9 cellular contexts compared by ENCODE assay signal in the genomic region with DNA sequence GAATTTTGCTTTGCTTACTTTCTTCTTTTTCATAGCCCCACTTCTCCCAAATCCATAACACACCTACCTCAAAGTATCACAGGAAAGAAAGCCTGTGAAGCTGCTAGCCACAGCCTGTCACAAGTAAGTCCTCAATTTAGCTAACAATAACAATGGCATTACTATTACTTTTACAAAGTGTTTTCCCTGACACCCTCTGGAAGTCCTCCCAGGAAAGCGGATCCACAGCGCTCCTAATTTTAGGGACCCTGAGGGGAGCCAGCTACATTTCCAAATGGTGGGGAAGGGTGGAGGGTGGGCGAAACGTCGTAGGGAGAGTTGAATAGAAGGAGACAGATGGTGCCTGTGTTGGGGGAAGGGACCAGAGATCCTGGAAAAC. TPM values are rescaled to one million over a fixed set of nuclear protein-coding genes. Genes with fewer than 3 reads are reported as not detected.
DNase-seq lines count a peak whose midpoint lies in the region; ATAC-seq, FAIRE-seq and TF ChIP-seq lines count a peak whose summit lies in the region.
"Had no signal": no experiment of that assay in that cellular context is flagged by ENCODE, and none has a peak within 500 bp of the region (broad histone marks: within the 10 kb centered on the region; RNA-seq: fewer than 3 reads in every experiment).

No MANE protein-coding gene starts in this region.

- H3K27me3 Mint-ChIP-seq in activated T-cell treated with anti-CD3 and anti-CD28 coated beads, Interleukin-2, amount 50 U/mL, for 24 hours, result peaks cover 39% of the 10 kb centered on the region
- peaks cover 52% of the 10 kb centered on the region for H3K27me3 Mint-ChIP-seq in activated naive CD8-positive, alpha-beta T cell treated with anti-CD3 and anti-CD28 coated beads, Interleukin-2, amount 50 U/mL, for 24 hours

- TF ChIP-seq CTCF in kidney (IDR thresholded peaks at IDR 0.05; ENCODE audit: borderline replicate concordance, extremely low read depth, insufficient read depth) (no peak), suprapubic skin (IDR thresholded peaks at IDR 0.05) (no peak)

- no peak for TF ChIP-seq EP300 in suprapubic skin (IDR thresholded peaks at IDR 0.05)

- H3K36me3 Mint-ChIP-seq in activated T-cell treated with anti-CD3 and anti-CD28 coated beads, Interleukin-2, amount 50 U/mL, for 24 hours (ENCODE audit: low read depth), result no peaks in the 10 kb centered on the region
- H3K36me3 Mint-ChIP-seq in activated naive CD8-positive, alpha-beta T cell treated with anti-CD3 and anti-CD28 coated beads, Interleukin-2, amount 50 U/mL, for 24 hours (ENCODE audit: low read depth), result no peaks in the 10 kb centered on the region

- H3K4me3 ChIP-seq in kidney (ENCODE audit: low read length in 2 of 2), result peak overlapping the region; percentile 18 to 61
- H3K4me3 ChIP-seq in suprapubic skin, result peak overlapping the region; percentile 69

- H3K9me3 Mint-ChIP-seq in activated T-cell treated with anti-CD3 and anti-CD28 coated beads, Interleukin-2, amount 50 U/mL, for 24 hours, result no peaks in the 10 kb centered on the region
- H3K9me3 Mint-ChIP-seq in activated naive CD8-positive, alpha-beta T cell treated with anti-CD3 and anti-CD28 coated beads, Interleukin-2, amount 50 U/mL, for 24 hours, result no peaks in the 10 kb centered on the region

- H3K4me1 ChIP-seq in kidney (ENCODE audit: control insufficient read depth in 1 of 2, insufficient read depth in 1 of 2, low read depth in 1 of 2, low read length in 2 of 2), result peaks cover 22 to 41% of the 10 kb centered on the region in 2 donors
- H3K4me1 ChIP-seq in suprapubic skin, result peaks cover 40% of the 10 kb centered on the region

- WGBS in suprapubic skin, result 13% methylated on average over 5 of the region's 5 CpGs

- H3K27me3 ChIP-seq in suprapubic skin, result peaks cover 32% of the 10 kb centered on the region

- no peak for TF ChIP-seq POLR2A in suprapubic skin (IDR thresholded peaks at IDR 0.05)
- no peak for TF ChIP-seq POLR2A in GM12891 (IDR thresholded peaks at IDR 0.05; ENCODE audit: low read depth, low read length)

- intact Hi-C loops in kidney (cut with DNase I), result no loop called here

- H3K9me3 ChIP-seq in kidney (ENCODE audit: control insufficient read depth in 1 of 2, low read length in 2 of 2), result no peaks in the 10 kb centered on the region
- H3K9me3 ChIP-seq in suprapubic skin, result no peaks in the 10 kb centered on the region

- H3K36me3 ChIP-seq in kidney (ENCODE audit: control insufficient read depth in 1 of 2, insufficient read depth in 2 of 2, low read length in 2 of 2), result no peaks in the 10 kb centered on the region
- no peaks in the 10 kb centered on the region for H3K36me3 ChIP-seq in suprapubic skin

- peak overlapping the region; percentile 73 for H3K4me3 Mint-ChIP-seq in activated T-cell treated with anti-CD3 and anti-CD28 coated beads, Interleukin-2, amount 50 U/mL, for 24 hours
- peak overlapping the region; percentile 53 for H3K4me3 Mint-ChIP-seq in activated naive CD8-positive, alpha-beta T cell treated with anti-CD3 and anti-CD28 coated beads, Interleukin-2, amount 50 U/mL, for 24 hours

- no peak overlapping the region for H3K27ac Mint-ChIP-seq in activated T-cell treated with anti-CD3 and anti-CD28 coated beads, Interleukin-2, amount 50 U/mL, for 24 hours
- H3K27ac Mint-ChIP-seq in activated naive CD8-positive, alpha-beta T cell treated with anti-CD3 and anti-CD28 coated beads, Interleukin-2, amount 50 U/mL, for 24 hours, result no peak overlapping the region

- H3K27ac ChIP-seq in kidney (ENCODE audit: low read depth in 2 of 2, low read length in 2 of 2) (peak overlapping the region; percentile 83 to 87), suprapubic skin (peak overlapping the region; percentile 65)

- DNase-seq in activated T-cell treated with anti-CD3 and anti-CD28 coated beads, Interleukin-2, amount 50 U/mL, for 24 hours, result no peak
- DNase-seq in activated T-cell treated with anti-CD3 and anti-CD28 coated beads for 4 hours (no peak), kidney (no peak), suprapubic skin (ENCODE audit: low spot score in 2 of 2) (no peak), NCI-H146 treated with DMSO at 0.1 percent for 48 hours (lab: John Stamatoyannopoulos, UW; ENCODE audit: unreplicated experiment) (no peak), GM12891 (ENCODE audit: insufficient read length, low spot score) (no peak)
- no peak for DNase-seq in activated naive CD8-positive, alpha-beta T cell treated with anti-CD3 and anti-CD28 coated beads, Interleukin-2, amount 50 U/mL, for 24 hours
- no peak for DNase-seq in stimulated activated CD4-positive, alpha-beta T cell treated with anti-CD3 and anti-CD28 coated beads, Interleukin-2, amount 100 ng/mL, for 48 hours
- DNase-seq: SHP77 treated with DMSO at 0.1 percent for 48 hours had no signal

- peaks cover 36% of the 10 kb centered on the region for H3K4me1 Mint-ChIP-seq in activated T-cell treated with anti-CD3 and anti-CD28 coated beads, Interleukin-2, amount 50 U/mL, for 24 hours (ENCODE audit: low read depth)
- peaks cover 12% of the 10 kb centered on the region for H3K4me1 Mint-ChIP-seq in activated naive CD8-positive, alpha-beta T cell treated with anti-CD3 and anti-CD28 coated beads, Interleukin-2, amount 50 U/mL, for 24 hours

- FAIRE-seq in kidney (lab: Jason Lieb, UNC), result no peak
- no peak for FAIRE-seq in GM12891 (lab: Jason Lieb, UNC)

- H3K9ac ChIP-seq in kidney (ENCODE audit: low read length in 2 of 2), result no peak overlapping the region

- ATAC-seq in activated naive CD8-positive, alpha-beta T cell treated with anti-CD3 and anti-CD28 coated beads, Interleukin-2, amount 50 U/mL, for 24 hours, result no peak

TF ChIP-seq in GM12891, 5 proteins besides CTCF, POLR2A, EP300 and RAD21:
- TF ChIP-seq POU2F2 (IDR thresholded peaks at IDR 0.05; ENCODE audit: low read depth, low read length) (no peak), POLR2AphosphoS5 (IDR thresholded peaks at IDR 0.05; ENCODE audit: low read depth, low read length) (no peak), SPI1 (IDR thresholded peaks at IDR 0.05; ENCODE audit: low read depth, low read length) (no peak), PAX5 (IDR thresholded peaks at IDR 0.05; ENCODE audit: insufficient read depth, low read length, severe bottlenecking) (no peak), TAF1 (IDR thresholded peaks at IDR 0.05; ENCODE audit: low read depth, low read length) (no peak)
TF ChIP-seq in GM12891: peak in this region for 0.

RNA-seq across cellular contexts. Expression of a gene that starts 0.6 kb away (rescaled TPM):
- total RNA-seq in kidney (174 TPM), suprapubic skin (10 to 100 TPM; 28.3 to 38.3 (median 31.6) TPM)
- polyA plus RNA-seq in kidney (ENCODE audit: insufficient read depth, low read depth, low replicate concordance), result 74.4 TPM
- polyA plus RNA-seq in GM12891 (2012; ENCODE audit: low read depth, missing spikeins), result 1.9 TPM
